Comparison of ENCODE assay signal across 8 cellular contexts in genomic region chr14:23566782-23567185, GRCh38. TPM values are rescaled to one million over a fixed set of nuclear protein-coding genes. Genes with fewer than 3 reads are reported as not detected.
DNase-seq lines count a peak whose midpoint lies in the region; ATAC-seq and TF ChIP-seq lines count a peak whose summit lies in the region.

No MANE protein-coding gene starts in this region.

- H3K9me3 Mint-ChIP-seq in activated CD8-positive, alpha-beta T cell treated with anti-CD3 and anti-CD28 coated beads for 36 hours = no peaks in the 10 kb centered on the region

- H3K4me1 ChIP-seq in DND-41 (ENCODE audit: insufficient read depth, low read length) (peaks cover 33% of the 10 kb centered on the region), HEK293 (ENCODE audit: control insufficient read depth, insufficient read depth, low read length) (peaks cover 13% of the 10 kb centered on the region), right atrium auricular region (peaks cover 0 to 14% of the 10 kb centered on the region in 2 donors)

- H3K4me1 Mint-ChIP-seq in activated CD8-positive, alpha-beta T cell treated with anti-CD3 and anti-CD28 coated beads for 36 hours (ENCODE audit: low read depth) = peaks cover 23% of the 10 kb centered on the region

- H3K27me3 ChIP-seq in DND-41 (ENCODE audit: insufficient read depth, low read length, poor library complexity) = peaks cover 2% of the 10 kb centered on the region
- H3K27me3 ChIP-seq in right atrium auricular region = no peaks in the 10 kb centered on the region

- H3K4me3 Mint-ChIP-seq in activated CD8-positive, alpha-beta T cell treated with anti-CD3 and anti-CD28 coated beads for 36 hours = peak overlapping the region; percentile 94

- peaks cover 13% of the 10 kb centered on the region for H3K79me2 ChIP-seq in DND-41 (ENCODE audit: insufficient read depth, low read length)

- DNase-seq in DND-41 (no peak), right atrium auricular region (ENCODE audit: low spot score) (no peak), HuH-7.5 (ENCODE audit: low spot score) (no peak)
- DNase-seq in activated CD8-positive, alpha-beta T cell treated with anti-CD3 and anti-CD28 coated beads for 36 hours = no peak

- peak overlapping the region; percentile 97 for H3K4me2 ChIP-seq in DND-41 (ENCODE audit: insufficient read depth, low read length)

- no peaks in the 10 kb centered on the region for H3K9me3 ChIP-seq in DND-41 (ENCODE audit: insufficient read depth, low read length, severe bottlenecking)
- H3K9me3 ChIP-seq in HEK293 (ENCODE audit: control insufficient read depth, insufficient read depth, low read depth, low read length) = no peaks in the 10 kb centered on the region
- no peaks in the 10 kb centered on the region for H3K9me3 ChIP-seq in right atrium auricular region

- H3K27me3 Mint-ChIP-seq in activated CD8-positive, alpha-beta T cell treated with anti-CD3 and anti-CD28 coated beads for 36 hours = no peaks in the 10 kb centered on the region

- TF ChIP-seq CTCF in DND-41 (IDR thresholded peaks at IDR 0.05; ENCODE audit: borderline replicate concordance, extremely low read depth, low read length, poor library complexity, severe bottlenecking) (no peak), HEK293 (tag by site-specific recombination; IDR thresholded peaks at IDR 0.05) (no peak; the same call in 1 of the 2 replicates), right atrium auricular region (IDR thresholded peaks at IDR 0.05) (no peak)
- no peak for TF ChIP-seq CTCF in activated CD8-positive, alpha-beta T cell treated with anti-CD3 and anti-CD28 coated beads for 36 hours (IDR thresholded peaks at IDR 0.05)

- H2AFZ ChIP-seq in DND-41 (ENCODE audit: low read depth, low read length) = peak overlapping the region; percentile 99

- H3K4me3 ChIP-seq in DND-41 (ENCODE audit: low read depth in 1 of 2, low read length in 2 of 2) (peak overlapping the region; percentile 85 to 99), HEK293 (ENCODE audit: low read depth, low read length) (peak overlapping the region; percentile 80), right atrium auricular region (peak overlapping the region; percentile 60 to 62), skin epidermis (peak overlapping the region; percentile 38 to 72 (median 52))

- CTCF ChIA-PET in HEK293 (lab: Yijun Ruan, JAX) = interaction anchor here (0.7 to 1.4 kb wide), 5 partner anchors 7 to 509 kb away, joined by 3 to 4 read pairs (median 3); no protein-coding TSS in a partner anchor
- CTCF ChIA-PET in activated CD8-positive, alpha-beta T cell treated with anti-CD3 and anti-CD28 coated beads for 36 hours (lab: Charles Lee) = interaction anchor here (1.2 to 4.4 kb wide), 6 partner anchors 9 to 90 kb away, joined by 3 to 51 read pairs (median 4); partner anchors contain the start of gene THTPA

- peaks cover 4% of the 10 kb centered on the region; the same call in 1 of the 2 replicates for H4K20me1 ChIP-seq in DND-41 (ENCODE audit: insufficient read depth, low read length)

- peaks cover 27% of the 10 kb centered on the region for H3K36me3 Mint-ChIP-seq in activated CD8-positive, alpha-beta T cell treated with anti-CD3 and anti-CD28 coated beads for 36 hours (ENCODE audit: low read depth)

- peaks cover 50% of the 10 kb centered on the region for H3K36me3 ChIP-seq in DND-41 (ENCODE audit: insufficient read depth, low read length)
- peaks cover 7 to 44% of the 10 kb centered on the region in 2 experiments; a peak in 2 of 3 replicates for H3K36me3 ChIP-seq in HEK293 (ENCODE audit: control insufficient read depth in 2 of 2, insufficient read depth in 1 of 2, low read length in 2 of 2)
- no peaks in the 10 kb centered on the region for H3K36me3 ChIP-seq in right atrium auricular region

- H3K27ac Mint-ChIP-seq in activated CD8-positive, alpha-beta T cell treated with anti-CD3 and anti-CD28 coated beads for 36 hours = peak overlapping the region; percentile 99

- H3K27ac ChIP-seq in DND-41 (ENCODE audit: low read length) (peak overlapping the region; percentile 90), HEK293 (ENCODE audit: extremely low read depth, low read depth, low read length) (peak overlapping the region; percentile 70; the same call in 1 of the 2 replicates), right atrium auricular region (peak overlapping the region; percentile 56 to 72), skin epidermis (peak overlapping the region in 20 of 21 experiments; percentile 69 to 95 (median 82))

- POLR2A ChIA-PET in HEK293 (lab: Yijun Ruan, JAX) = interaction anchor here (1.0 to 2.2 kb wide), 4 partner anchors 11 to 246 kb away, joined by 3 to 7 read pairs (median 4); partner anchors contain the start of genes JPH4 and PABPN1
- POLR2A ChIA-PET in activated CD8-positive, alpha-beta T cell treated with anti-CD3 and anti-CD28 coated beads for 36 hours (lab: Charles Lee) = interaction anchor here (0.6 to 1.3 kb wide), 7 partner anchors 8 to 245 kb away, joined by 3 to 7 read pairs (median 3); partner anchors contain the start of gene PABPN1

- ATAC-seq in DND-41 (ENCODE audit: insufficient read depth, low read depth) = no peak
- ATAC-seq in activated CD8-positive, alpha-beta T cell treated with anti-CD3 and anti-CD28 coated beads for 36 hours = no peak
- ATAC-seq in HG03469 (IDR thresholded peaks at IDR 0.05; ENCODE audit: unreplicated experiment) = no peak
- no peak for ATAC-seq in GM21576 (IDR thresholded peaks at IDR 0.05; ENCODE audit: unreplicated experiment)

- peak overlapping the region; percentile 78 for H3K9ac ChIP-seq in DND-41 (ENCODE audit: low read depth, low read length)

- intact Hi-C loops in activated CD8-positive, alpha-beta T cell treated with anti-CD3 and anti-CD28 coated beads for 36 hours (cut with micrococcal nuclease) = no loop called here

TF ChIP-seq in HEK293, 187 proteins besides CTCF, POLR2A, EP300 and RAD21:
- peak; percentile 34 for TF ChIP-seq KLF9 (tag by site-specific recombination; IDR thresholded peaks at IDR 0.05; ENCODE audit: low read depth)
- no peak for TF ChIP-seq ZBTB17 (tag by site-specific recombination; IDR thresholded peaks at IDR 0.05)
- TF ChIP-seq SP2 (tag by site-specific recombination; IDR thresholded peaks at IDR 0.05) = peak; percentile 28; the same call in 1 of the 2 replicates
- TF ChIP-seq ZNF202 (tag by site-specific recombination; IDR thresholded peaks at IDR 0.05; ENCODE audit: borderline replicate concordance) = no peak

RNA-seq across cellular contexts. Expression of gene AP1G2, which starts 0.8 kb away (rescaled TPM):
- 100 to 1,000 TPM; 146 to 155 TPM for total RNA-seq in activated CD8-positive, alpha-beta T cell treated with anti-CD3 and anti-CD28 coated beads for 36 hours
- total RNA-seq in right atrium auricular region = 10 to 100 TPM in 1 of 2 donors, 1 to 10 TPM in 1; 6.6 to 18.8 TPM

RNA-seq across cellular contexts. Expression of gene THTPA, which starts 10.7 kb away (rescaled TPM):
- 1 to 10 TPM; 5.1 to 7.6 TPM for total RNA-seq in activated CD8-positive, alpha-beta T cell treated with anti-CD3 and anti-CD28 coated beads for 36 hours
- total RNA-seq in right atrium auricular region = 10 to 100 TPM; 22.6 to 27.3 TPM

RNA-seq across cellular contexts. Expression of gene JPH4, which starts 11.8 kb away (rescaled TPM):
- total RNA-seq in activated CD8-positive, alpha-beta T cell treated with anti-CD3 and anti-CD28 coated beads for 36 hours = under 1 TPM; 0.25 to 0.51 TPM
- total RNA-seq in right atrium auricular region = under 1 TPM in 1 of 2 donors, not detected in 1; 0.39 TPM

RNA-seq across cellular contexts. Expression of gene ZFHX2, which starts 15.2 kb away (rescaled TPM):
- total RNA-seq in activated CD8-positive, alpha-beta T cell treated with anti-CD3 and anti-CD28 coated beads for 36 hours = 1 to 10 TPM in 1 of 2 experiments, under 1 TPM in 1; 0.78 to 1.0 TPM
- under 1 TPM; 0.59 to 0.85 TPM for total RNA-seq in right atrium auricular region

Comparison
In these comparisons a context has a peak if more than half of its experiments do, and no peak if none do; other contexts are left out.
1. RNA of gene AP1G2, which starts 0.8 kb away (total RNA-seq): 146 to 155 TPM in activated CD8-positive, alpha-beta T cell treated with anti-CD3 and anti-CD28 coated beads for 36 hours; 6.6 to 18.8 TPM in right atrium auricular region; every median in the first group is over 4 times any median in the second.
2. Peak in every context shown above with its lines, with median percentiles within 50 percentile points of each other: H3K27ac ChIP-seq and H3K4me3 ChIP-seq.